10 cellular contexts compared by ENCODE assay signal in the genomic region with DNA sequence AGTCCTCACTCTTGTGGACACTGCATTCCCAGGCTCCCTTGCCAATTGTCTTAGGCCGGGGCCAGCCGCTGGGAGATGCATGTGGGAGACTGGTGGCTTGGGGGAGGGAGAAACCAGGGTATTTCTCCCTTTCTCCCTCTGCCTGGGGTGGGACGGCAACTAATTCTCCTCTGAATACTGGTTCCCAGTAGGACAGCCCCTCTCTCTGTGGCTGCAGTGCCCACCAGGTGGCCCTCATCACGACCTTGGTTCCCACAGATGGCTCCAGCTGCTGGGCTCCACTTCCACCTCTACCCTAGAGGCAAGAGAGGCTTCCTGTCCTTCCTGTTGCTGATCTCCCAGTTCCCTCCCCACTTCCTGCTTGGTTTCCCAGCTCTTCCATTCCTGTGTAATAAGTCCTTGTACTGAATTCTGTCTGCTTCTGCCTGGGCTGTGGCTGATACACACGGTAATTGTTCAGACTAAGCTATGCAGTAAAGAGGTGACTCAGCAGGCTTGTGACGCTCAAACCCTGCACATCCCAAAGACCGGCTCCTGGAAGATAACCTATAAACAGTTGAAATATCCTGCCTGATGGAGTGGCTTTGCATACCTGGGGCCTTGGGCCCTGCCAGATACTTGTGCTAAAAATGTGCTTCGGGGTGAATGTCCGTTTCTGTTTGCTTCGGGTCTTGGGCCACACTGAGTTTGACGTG. TPM values are rescaled to one million over a fixed set of nuclear protein-coding genes. Genes with fewer than 3 reads are reported as not detected.
DNase-seq lines count a peak whose midpoint lies in the region; ATAC-seq and TF ChIP-seq lines count a peak whose summit lies in the region.
"Had no signal": no experiment of that assay in that cellular context is flagged by ENCODE, and none has a peak within 500 bp of the region (broad histone marks: within the 10 kb centered on the region; RNA-seq: fewer than 3 reads in every experiment).

No MANE protein-coding gene starts in this region.

- no peaks in the 10 kb centered on the region for H3K27me3 Mint-ChIP-seq in activated T-cell treated with anti-CD3 and anti-CD28 coated beads, Interleukin-2, amount 50 U/mL, for 72 hours (ENCODE audit: low read depth)
- H3K27me3 Mint-ChIP-seq in activated T-cell treated with anti-CD3 and anti-CD28 coated beads, Interleukin-2, amount 50 U/mL, for 4 hours (ENCODE audit: low read depth) = no peaks in the 10 kb centered on the region

- 56% methylated on average over 11 of the region's 11 CpGs for WGBS in smooth muscle cell (ENCODE audit: low lambda C conversion rate)

- no peaks in the 10 kb centered on the region for H3K36me3 ChIP-seq in smooth muscle cell (ENCODE audit: low read depth)

- peaks cover 63% of the 10 kb centered on the region for H3K4me1 Mint-ChIP-seq in activated T-cell treated with anti-CD3 and anti-CD28 coated beads, Interleukin-2, amount 50 U/mL, for 72 hours (ENCODE audit: low read depth)
- peaks cover 28% of the 10 kb centered on the region for H3K4me1 Mint-ChIP-seq in activated T-cell treated with anti-CD3 and anti-CD28 coated beads, Interleukin-2, amount 50 U/mL, for 4 hours (ENCODE audit: low read depth)

- peak overlapping the region; percentile 74 for H3K27ac ChIP-seq in smooth muscle cell (ENCODE audit: low read depth)

- no peaks in the 10 kb centered on the region for H3K9me3 ChIP-seq in smooth muscle cell (replicated peaks; ENCODE audit: low read depth)

- peaks cover 6% of the 10 kb centered on the region for H3K4me1 ChIP-seq in smooth muscle cell (ENCODE audit: low read depth)

- no peaks in the 10 kb centered on the region for H3K36me3 Mint-ChIP-seq in activated T-cell treated with anti-CD3 and anti-CD28 coated beads, Interleukin-2, amount 50 U/mL, for 72 hours (ENCODE audit: insufficient read depth in 2 of 2)
- no peaks in the 10 kb centered on the region for H3K36me3 Mint-ChIP-seq in activated T-cell treated with anti-CD3 and anti-CD28 coated beads, Interleukin-2, amount 50 U/mL, for 4 hours (ENCODE audit: insufficient read depth)
- H3K36me3 Mint-ChIP-seq: CD8-positive, alpha-beta T cell had no signal

- H3F3A ChIP-seq in smooth muscle cell (ENCODE audit: low read depth) = peaks cover 11% of the 10 kb centered on the region

- TF ChIP-seq CTCF in smooth muscle cell (IDR thresholded peaks at IDR 0.05; ENCODE audit: borderline replicate concordance, insufficient read depth, poor library complexity, severe bottlenecking) = no peak

- H3K4me3 ChIP-seq in smooth muscle cell = no peak overlapping the region

- peak overlapping the region; percentile 40 for H2AFZ ChIP-seq in smooth muscle cell (ENCODE audit: low read depth)

- H3K4me3 Mint-ChIP-seq in activated T-cell treated with anti-CD3 and anti-CD28 coated beads, Interleukin-2, amount 50 U/mL, for 72 hours = no peak overlapping the region
- no peak overlapping the region for H3K4me3 Mint-ChIP-seq in activated T-cell treated with anti-CD3 and anti-CD28 coated beads, Interleukin-2, amount 50 U/mL, for 4 hours
- H3K4me3 Mint-ChIP-seq: CD8-positive, alpha-beta T cell had no signal

- peak overlapping the region; percentile 27 for H3K4me2 ChIP-seq in smooth muscle cell

- H3K79me2 ChIP-seq in smooth muscle cell (ENCODE audit: low read depth) = no peaks in the 10 kb centered on the region

- DNase-seq in SIG-M5 treated with dmso at 0.1 percent for 504 hours (lab: John Stamatoyannopoulos, UW; ENCODE audit: unreplicated experiment) = peak; percentile 16
- no peak for DNase-seq in SIG-M5 (lab: John Stamatoyannopoulos, UW)
- peak; percentile 55 for DNase-seq in SK-N-DZ (ENCODE audit: low spot score)
- peak; percentile 49 for DNase-seq in glomerular visceral epithelial cell (ENCODE audit: extremely low spot score)
- no peak for DNase-seq in smooth muscle cell (lab: John Stamatoyannopoulos, UW; ENCODE audit: unreplicated experiment)
- no peak for DNase-seq in activated T-cell treated with anti-CD3 and anti-CD28 coated beads, Interleukin-2, amount 50 U/mL, for 72 hours
- no peak for DNase-seq in activated T-cell treated with anti-CD3 and anti-CD28 coated beads, Interleukin-2, amount 50 U/mL, for 4 hours
- no peak for DNase-seq in NCI-H2171 (lab: John Stamatoyannopoulos, UW)
- DNase-seq: CD8-positive, alpha-beta T cell; retina had no signal

- H3K27me3 ChIP-seq in smooth muscle cell (ENCODE audit: low read depth) = no peaks in the 10 kb centered on the region

- no peaks in the 10 kb centered on the region for H3K9me3 Mint-ChIP-seq in activated T-cell treated with anti-CD3 and anti-CD28 coated beads, Interleukin-2, amount 50 U/mL, for 72 hours
- H3K9me3 Mint-ChIP-seq in activated T-cell treated with anti-CD3 and anti-CD28 coated beads, Interleukin-2, amount 50 U/mL, for 4 hours = no peaks in the 10 kb centered on the region
- H3K9me3 Mint-ChIP-seq: CD8-positive, alpha-beta T cell had no signal

- H4K20me1 ChIP-seq in smooth muscle cell (ENCODE audit: low read depth) = no peaks in the 10 kb centered on the region

- ATAC-seq in activated T-cell treated with anti-CD3 and anti-CD28 coated beads, Interleukin-2, amount 50 U/mL, for 72 hours (replicated peaks in 1 of 2) = no peak
- ATAC-seq in activated T-cell treated with anti-CD3 and anti-CD28 coated beads, Interleukin-2, amount 50 U/mL, for 4 hours = no peak
- ATAC-seq: CD8-positive, alpha-beta T cell had no signal

- H3K27ac Mint-ChIP-seq in activated T-cell treated with anti-CD3 and anti-CD28 coated beads, Interleukin-2, amount 50 U/mL, for 72 hours = no peak overlapping the region
- H3K27ac Mint-ChIP-seq: CD8-positive, alpha-beta T cell had no signal

- H3K9ac ChIP-seq in smooth muscle cell (ENCODE audit: low read depth) = peak overlapping the region; percentile 22

RNA-seq across cellular contexts. Expression of a gene that starts 20.4 kb away (rescaled TPM):
- polyA plus RNA-seq in SK-N-DZ (2014; cell fraction: cytosol; rRNA removed) = 82.5 and 83.5 TPM in 2 replicates
- 72.4 and 88.3 TPM in 2 replicates for polyA plus RNA-seq in SK-N-DZ (2014; cell fraction: nucleus; rRNA removed)
- 177 and 210 TPM in 2 replicates for total RNA-seq in smooth muscle cell
- polyA plus RNA-seq in smooth muscle cell = 228 and 265 TPM in 2 replicates
- 100 to 1,000 TPM; 183 to 205 TPM for total RNA-seq in activated T-cell treated with anti-CD3 and anti-CD28 coated beads, Interleukin-2, amount 50 U/mL, for 72 hours
- 100 to 1,000 TPM; 144 to 163 (median 151) TPM for total RNA-seq in activated T-cell treated with anti-CD3 and anti-CD28 coated beads, Interleukin-2, amount 50 U/mL, for 4 hours

RNA-seq across cellular contexts. Expression of a gene that starts 45.3 kb away (rescaled TPM):
- 560 and 563 TPM in 2 replicates for polyA plus RNA-seq in SK-N-DZ (2014; cell fraction: cytosol; rRNA removed)
- 310 and 358 TPM in 2 replicates for polyA plus RNA-seq in SK-N-DZ (2014; cell fraction: nucleus; rRNA removed)
- total RNA-seq in smooth muscle cell = 181 and 185 TPM in 2 replicates
- 198 and 229 TPM in 2 replicates for polyA plus RNA-seq in smooth muscle cell
- 100 to 1,000 TPM; 450 to 480 TPM for total RNA-seq in activated T-cell treated with anti-CD3 and anti-CD28 coated beads, Interleukin-2, amount 50 U/mL, for 72 hours
- 100 to 1,000 TPM; 606 to 623 (median 610) TPM for total RNA-seq in activated T-cell treated with anti-CD3 and anti-CD28 coated beads, Interleukin-2, amount 50 U/mL, for 4 hours

RNA-seq across cellular contexts. Expression of a gene that starts 49.6 kb away (rescaled TPM):
- 17.6 and 26.8 TPM in 2 replicates for polyA plus RNA-seq in SK-N-DZ (2014; cell fraction: cytosol; rRNA removed)
- 15.1 and 20.6 TPM in 2 replicates for polyA plus RNA-seq in SK-N-DZ (2014; cell fraction: nucleus; rRNA removed)
- total RNA-seq in smooth muscle cell = 9.3 and 15.2 TPM in 2 replicates
- polyA plus RNA-seq in smooth muscle cell = 25.0 and 33.8 TPM in 2 replicates
- 10 to 100 TPM; 66.6 to 84.3 TPM for total RNA-seq in activated T-cell treated with anti-CD3 and anti-CD28 coated beads, Interleukin-2, amount 50 U/mL, for 72 hours
- 10 to 100 TPM; 62.3 to 74.9 (median 68.6) TPM for total RNA-seq in activated T-cell treated with anti-CD3 and anti-CD28 coated beads, Interleukin-2, amount 50 U/mL, for 4 hours

Comparison
In these comparisons a context has a peak if more than half of its experiments do, and no peak if none do; other contexts are left out.
1. DNase-seq: peak in SIG-M5 treated with dmso at 0.1 percent for 504 hours (single experiment), SK-N-DZ (single experiment) and glomerular visceral epithelial cell (single experiment); none in SIG-M5 (single experiment), smooth muscle cell (single experiment), activated T-cell treated with anti-CD3 and anti-CD28 coated beads, Interleukin-2, amount 50 U/mL, for 72 hours (0 of 2), activated T-cell treated with anti-CD3 and anti-CD28 coated beads, Interleukin-2, amount 50 U/mL, for 4 hours (single experiment) and NCI-H2171 (single experiment).